ENCODE assay signal across 1 cellular context in the genomic region with DNA sequence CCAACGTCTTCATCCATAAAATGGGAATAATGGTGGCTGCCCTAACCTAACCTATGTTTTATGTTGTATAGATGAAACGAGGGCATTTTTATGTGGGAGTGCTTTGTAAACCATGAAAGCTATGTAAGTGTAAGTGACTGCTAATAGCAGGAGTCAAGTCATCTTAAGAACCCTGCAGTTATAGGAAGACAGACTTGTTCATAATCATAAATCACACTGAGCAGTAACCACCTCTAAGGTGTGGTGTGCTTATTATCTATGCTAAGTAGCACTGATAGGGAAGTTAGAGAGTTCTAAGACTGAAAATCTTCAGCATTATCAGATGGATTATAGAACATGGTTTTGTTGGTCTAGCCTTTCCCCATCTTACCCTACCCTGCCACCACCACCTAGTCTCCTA.
TF ChIP-seq lines count a peak whose summit lies in the region.

No MANE protein-coding gene starts in this region.

TF ChIP-seq in IMR-90, 13 proteins besides CTCF, POLR2A, EP300 and RAD21:
- TF ChIP-seq, protein P1, sequence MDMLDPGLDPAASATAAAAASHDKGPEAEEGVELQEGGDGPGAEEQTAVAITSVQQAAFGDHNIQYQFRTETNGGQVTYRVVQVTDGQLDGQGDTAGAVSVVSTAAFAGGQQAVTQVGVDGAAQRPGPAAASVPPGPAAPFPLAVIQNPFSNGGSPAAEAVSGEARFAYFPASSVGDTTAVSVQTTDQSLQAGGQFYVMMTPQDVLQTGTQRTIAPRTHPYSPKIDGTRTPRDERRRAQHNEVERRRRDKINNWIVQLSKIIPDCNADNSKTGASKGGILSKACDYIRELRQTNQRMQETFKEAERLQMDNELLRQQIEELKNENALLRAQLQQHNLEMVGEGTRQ (IDR thresholded peaks at IDR 0.05; ENCODE audit: low read depth, low read length) = no peak
- TF ChIP-seq BHLHE40 (IDR thresholded peaks at IDR 0.05; ENCODE audit: low read depth, low read length) = no peak
- no peak for TF ChIP-seq CEBPB (IDR thresholded peaks at IDR 0.05; ENCODE audit: low read depth, low read length)
- no peak for TF ChIP-seq CHD1 (IDR thresholded peaks at IDR 0.05; ENCODE audit: low read depth, low read length)
- TF ChIP-seq SMC3 (IDR thresholded peaks at IDR 0.05; ENCODE audit: low read depth, low read length) = no peak
- no peak for TF ChIP-seq MXI1 (IDR thresholded peaks at IDR 0.05; ENCODE audit: borderline replicate concordance, low read depth, low read length)
- TF ChIP-seq FOS (IDR thresholded peaks at IDR 0.05; ENCODE audit: low read depth, low read length) = no peak
- no peak for TF ChIP-seq RFX5 (IDR thresholded peaks at IDR 0.05; ENCODE audit: low read depth, low read length)
- no peak for TF ChIP-seq MAZ (IDR thresholded peaks at IDR 0.05; ENCODE audit: borderline replicate concordance, low read depth, low read length)
- no peak for TF ChIP-seq MAFK (IDR thresholded peaks at IDR 0.05; ENCODE audit: low read depth, low read length)
- TF ChIP-seq RCOR1 (IDR thresholded peaks at IDR 0.05; ENCODE audit: insufficient replicate concordance, low read length) = no peak
- TF ChIP-seq, protein P2, sequence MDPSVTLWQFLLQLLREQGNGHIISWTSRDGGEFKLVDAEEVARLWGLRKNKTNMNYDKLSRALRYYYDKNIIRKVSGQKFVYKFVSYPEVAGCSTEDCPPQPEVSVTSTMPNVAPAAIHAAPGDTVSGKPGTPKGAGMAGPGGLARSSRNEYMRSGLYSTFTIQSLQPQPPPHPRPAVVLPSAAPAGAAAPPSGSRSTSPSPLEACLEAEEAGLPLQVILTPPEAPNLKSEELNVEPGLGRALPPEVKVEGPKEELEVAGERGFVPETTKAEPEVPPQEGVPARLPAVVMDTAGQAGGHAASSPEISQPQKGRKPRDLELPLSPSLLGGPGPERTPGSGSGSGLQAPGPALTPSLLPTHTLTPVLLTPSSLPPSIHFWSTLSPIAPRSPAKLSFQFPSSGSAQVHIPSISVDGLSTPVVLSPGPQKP (IDR thresholded peaks at IDR 0.05; ENCODE audit: borderline replicate concordance, low read depth, low read length) = no peak
TF ChIP-seq in IMR-90: peak in this region for 0.
